ENCODE assay signal across 1 cellular context in genomic region chr6:44291841-44292240, GRCh38.
TF ChIP-seq lines count a peak whose summit lies in the region.

No MANE protein-coding gene starts in this region.

TF ChIP-seq in K562, 482 proteins besides CTCF, POLR2A, EP300 and RAD21:
- TF ChIP-seq CREB3 (tag; conservative IDR thresholded peaks at IDR 0.05; ENCODE audit: low read depth) (no peak), RUNX1 (IDR thresholded peaks at IDR 0.05; ENCODE audit: low read depth) (no peak), NR2C1 (IDR thresholded peaks at IDR 0.05) (no peak), NR2C1 (tag; IDR thresholded peaks at IDR 0.05) (no peak), E2F5 (CRISPR knock-in tag; IDR thresholded peaks at IDR 0.05) (no peak), SMAD4 (CRISPR knock-in tag; conservative IDR thresholded peaks at IDR 0.05) (no peak), ZBED1 (IDR thresholded peaks at IDR 0.05) (no peak), HINFP (tag; conservative IDR thresholded peaks at IDR 0.05; ENCODE audit: low read depth) (no peak), MTA1 (IDR thresholded peaks at IDR 0.05; ENCODE audit: borderline replicate concordance) (no peak), GATAD2B (IDR thresholded peaks at IDR 0.05; ENCODE audit: borderline replicate concordance) (no peak), NBN (IDR thresholded peaks at IDR 0.05; ENCODE audit: low read depth) (no peak), POLR3A (IDR thresholded peaks at IDR 0.05; ENCODE audit: borderline replicate concordance, extremely low read depth, insufficient read depth, insufficient read length) (no peak), POLR2G (IDR thresholded peaks at IDR 0.05; ENCODE audit: low read depth, low read length) (no peak), MITF (IDR thresholded peaks at IDR 0.05) (no peak), CAMTA2 (CRISPR knock-in tag; conservative IDR thresholded peaks at IDR 0.05) (no peak), ZFP36 (IDR thresholded peaks at IDR 0.05; ENCODE audit: low read depth, low read length, partially characterized antibody) (no peak), RNF2 (IDR thresholded peaks at IDR 0.05) (no peak)
